Comparison of ENCODE assay signal across 17 cellular contexts in genomic region chr7:33157311-33157710, GRCh38. TPM values are rescaled to one million over a fixed set of nuclear protein-coding genes. Genes with fewer than 3 reads are reported as not detected.
DNase-seq lines count a peak whose midpoint lies in the region; ATAC-seq and TF ChIP-seq lines count a peak whose summit lies in the region.
"Had no signal": no experiment of that assay in that cellular context is flagged by ENCODE, and none has a peak within 500 bp of the region (broad histone marks: within the 10 kb centered on the region; RNA-seq: fewer than 3 reads in every experiment).

No MANE protein-coding gene starts in this region.

- peaks cover 0 to 2% (median 0%) of the 10 kb centered on the region in 5 donors for H3K36me3 ChIP-seq in subcutaneous abdominal adipose tissue (ENCODE audit: control insufficient read depth in 5 of 5, insufficient read depth in 5 of 5, low read length in 5 of 5)
- H3K36me3 ChIP-seq: BLaER1, MG63 had no signal

- ATAC-seq in right cardiac atrium (peak; percentile 54 to 85), GM21528 (IDR thresholded peaks at IDR 0.05; ENCODE audit: low FRiP score, unreplicated experiment) (no peak)
- ATAC-seq: activated naive CD4-positive, alpha-beta T cell treated with anti-CD3 and anti-CD28 coated beads, Interleukin-2, amount 50 U/mL, for 72 hours; right lobe of liver had no signal

- peaks cover 2% of the 10 kb centered on the region for H3K4me1 ChIP-seq in right cardiac atrium (ENCODE audit: control insufficient read depth, insufficient read depth, low read length)
- H3K4me1 ChIP-seq in subcutaneous abdominal adipose tissue (ENCODE audit: control insufficient read depth in 5 of 5, insufficient read depth in 5 of 5, low read length in 5 of 5), result peaks cover 0 to 14% (median 12%) of the 10 kb centered on the region in 5 donors
- H3K4me1 ChIP-seq: BLaER1, right lobe of liver had no signal

- H3K9me3 ChIP-seq in right cardiac atrium (ENCODE audit: control insufficient read depth, low read length) (no peaks in the 10 kb centered on the region), subcutaneous abdominal adipose tissue (ENCODE audit: control insufficient read depth in 5 of 5, low read length in 5 of 5) (no peaks in the 10 kb centered on the region)
- H3K9me3 ChIP-seq: BLaER1, MG63, right lobe of liver had no signal

- H3K4me3 ChIP-seq in cardiac fibroblast (replicated peaks in 1 of 2; ENCODE audit: low read depth in 2 of 2, low read length in 2 of 2), result no peak overlapping the region
- H3K4me3 ChIP-seq in right cardiac atrium (ENCODE audit: low read length), result no peak overlapping the region
- H3K4me3 ChIP-seq in subcutaneous abdominal adipose tissue (ENCODE audit: low read depth in 1 of 5, low read length in 5 of 5), result peak overlapping the region in 1 of 5 donors; percentile 40
- H3K4me3 ChIP-seq: BLaER1, MG63, right lobe of liver had no signal

- no peak for TF ChIP-seq CTCF in cardiac fibroblast (IDR thresholded peaks at IDR 0.05; ENCODE audit: low read depth, low read length)

- H3K27ac ChIP-seq in right cardiac atrium (ENCODE audit: low read length) (no peak overlapping the region), subcutaneous abdominal adipose tissue (ENCODE audit: low read depth, low read length) (peak overlapping the region; percentile 63)
- H3K27ac ChIP-seq: BLaER1, right lobe of liver, RWPE1 had no signal

- H3K27me3 ChIP-seq in right cardiac atrium (ENCODE audit: control insufficient read depth, insufficient read depth) (no peaks in the 10 kb centered on the region), subcutaneous abdominal adipose tissue (ENCODE audit: control insufficient read depth in 5 of 5, insufficient read depth in 4 of 5, low read length in 5 of 5) (no peaks in the 10 kb centered on the region)
- H3K27me3 ChIP-seq: BLaER1, MG63, right lobe of liver had no signal

- intact Hi-C loops in right cardiac atrium (cut with DNase I), result no loop called here

- peak; percentile 28 for DNase-seq in LHCN-M2 (ENCODE audit: low read depth)
- peak; percentile 56 to 71 for DNase-seq in cardiac fibroblast (ENCODE audit: low read depth in 2 of 2)
- DNase-seq in right cardiac atrium, result no peak
- DNase-seq in NCI-H1092 (lab: John Stamatoyannopoulos, UW), result no peak
- DNase-seq in cerebellar nuclear complex (lab: John Stamatoyannopoulos, UW), result no peak
- DNase-seq: activated T-cell treated with anti-CD3 and anti-CD28 coated beads, Interleukin-2, amount 50 U/mL, for 1 hour; mesendoderm; MG63; NCI-H1694 treated with DMSO at 0.1 percent for 48 hours; NCI-H345; right lobe of liver; stimulated activated CD4-positive, alpha-beta T cell treated with anti-CD3 and anti-CD28 coated beads, Interleukin-4, amount 100 ng/mL, for 1 hour had no signal

- WGBS in right cardiac atrium, result 15% methylated on average over 1 of the region's 1 CpG

- peak overlapping the region in 1 of 5 donors; percentile 41 for H3K9ac ChIP-seq in subcutaneous abdominal adipose tissue (ENCODE audit: low read length in 5 of 5)
- H3K9ac ChIP-seq: BLaER1 had no signal

RNA-seq across cellular contexts. Expression of gene BBS9, which starts 27.9 kb away (rescaled TPM):
- total RNA-seq in LHCN-M2 (2014; rRNA removed) (7.3 and 12.2 TPM in 2 replicates), right cardiac atrium (10 to 100 TPM; 12.5 to 18.1 (median 14.3) TPM)
- polyA plus RNA-seq in LHCN-M2 (2012), result 8.0 TPM
- polyA plus RNA-seq in right cardiac atrium, result 4.5 TPM

RNA-seq across cellular contexts. Expression of gene RP9, which starts 48.1 kb away (rescaled TPM):
- 12.7 and 18.5 TPM in 2 replicates for total RNA-seq in LHCN-M2 (2014; rRNA removed)
- polyA plus RNA-seq in LHCN-M2 (2012), result 30.0 TPM
- 10 to 100 TPM; 15.2 to 19.7 (median 15.6) TPM for total RNA-seq in right cardiac atrium
- 16.3 TPM for polyA plus RNA-seq in right cardiac atrium

Comparison
In these comparisons a context has a peak if more than half of its experiments do, and no peak if none do; other contexts are left out.
1. DNase-seq: peak in LHCN-M2 (single experiment) and cardiac fibroblast (2 of 2); none in right cardiac atrium (0 of 3), NCI-H1092 (single experiment) and cerebellar nuclear complex (0 of 2).